Comparison of ENCODE assay signal across 23 cellular contexts in the genomic region with DNA sequence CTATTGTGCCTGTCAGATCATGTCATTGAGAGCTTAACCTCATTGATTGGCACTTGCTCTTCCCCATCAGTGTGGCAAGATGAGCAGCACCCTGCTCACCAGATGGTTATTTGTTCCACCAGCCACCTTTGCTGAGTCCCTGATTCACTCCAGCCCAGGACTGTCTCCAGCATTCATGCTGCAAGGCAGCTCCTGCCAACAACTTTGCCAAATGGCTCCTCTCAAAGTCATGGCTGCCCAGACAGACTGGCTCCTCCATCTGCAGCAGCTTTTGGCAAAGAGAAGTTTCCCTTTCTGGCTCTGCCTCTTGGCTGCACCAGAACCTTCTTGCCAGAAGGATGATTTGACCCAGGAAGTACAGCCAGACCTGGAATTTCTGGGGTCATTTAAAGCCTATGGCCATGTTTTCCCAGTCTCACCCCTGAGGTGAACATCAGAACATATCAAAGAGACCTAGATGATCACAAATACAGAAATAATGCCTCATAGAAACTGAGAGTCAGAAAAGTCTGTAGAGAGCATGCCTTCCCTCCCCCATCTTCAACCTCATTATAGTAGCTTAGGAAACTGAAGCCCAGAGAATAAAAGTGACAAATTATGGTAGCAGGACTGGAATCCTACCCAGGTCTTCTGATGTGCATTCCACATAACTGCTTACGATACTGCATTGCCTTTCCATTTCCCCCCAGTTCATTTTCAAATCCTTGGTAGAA. TPM values are rescaled to one million over a fixed set of nuclear protein-coding genes. Genes with fewer than 3 reads are reported as not detected.
"Had no signal": no experiment of that assay in that cellular context is flagged by ENCODE, and none has a peak within 500 bp of the region (broad histone marks: within the 10 kb centered on the region; RNA-seq: fewer than 3 reads in every experiment).

No MANE protein-coding gene starts in this region.

- DNase-seq: activated CD4-positive, alpha-beta memory T cell treated with anti-CD3 and anti-CD28 coated beads for 36 hours; activated naive CD8-positive, alpha-beta T cell treated with anti-CD3 and anti-CD28 coated beads for 36 hours; activated T-cell treated with anti-CD3 and anti-CD28 coated beads for 4 hours; amniotic stem cell; body of pancreas; colonic mucosa; erythroblast; foreskin melanocyte; glutamatergic neuron; left cardiac atrium; mesendoderm; natural killer cell; sigmoid colon; spleen; stimulated activated CD8-positive, alpha-beta memory T cell treated with anti-CD3 and anti-CD28 coated beads, Interleukin-4, amount 100 ng/mL, for 48 hours; stimulated activated naive CD4-positive, alpha-beta T cell treated with Interleukin-2 at 50 U/mL for 16 hours; uterus; WERI-Rb-1 had no signal

- H3K4me3 ChIP-seq: body of pancreas, colonic mucosa, sigmoid colon, spleen, tibial artery, uterus had no signal

- H3K4me1 ChIP-seq: body of pancreas, colonic mucosa, parathyroid adenoma, sigmoid colon, spleen, uterus had no signal

- FAIRE-seq: islet of Langerhans had no signal

- H3K9me3 ChIP-seq: body of pancreas, colonic mucosa, neutrophil, sigmoid colon, spleen, tibial artery, uterus had no signal

- H3K27ac ChIP-seq: body of pancreas, colonic mucosa, neutrophil, parathyroid adenoma, sigmoid colon, spleen, tibial artery, uterus, WERI-Rb-1 had no signal

- ATAC-seq: body of pancreas, left cardiac atrium, natural killer cell had no signal

- H3K27me3 ChIP-seq: body of pancreas, colonic mucosa, neutrophil, sigmoid colon, spleen, tibial artery, uterus had no signal

- H3K36me3 ChIP-seq: colonic mucosa, neutrophil, sigmoid colon, spleen, tibial artery, uterus, WERI-Rb-1 had no signal

RNA-seq across cellular contexts. Expression of a gene that starts 10.4 kb away (rescaled TPM):
- total RNA-seq: activated T-helper 1 cell treated with anti-CD3 and anti-CD28 coated beads, Interleukin-12 subunit alpha, Interleukin-12 subunit beta, Interleukin-2, Interleukin-4 antibody, amounts not matched to agents 30 ng/mL and 10 ng/mL and 1 ng/mL, durations not matched to agents 14 hours and 24 hours and 36 hours had no signal
